ENCODE assay signal across 8 cellular contexts in the genomic region with DNA sequence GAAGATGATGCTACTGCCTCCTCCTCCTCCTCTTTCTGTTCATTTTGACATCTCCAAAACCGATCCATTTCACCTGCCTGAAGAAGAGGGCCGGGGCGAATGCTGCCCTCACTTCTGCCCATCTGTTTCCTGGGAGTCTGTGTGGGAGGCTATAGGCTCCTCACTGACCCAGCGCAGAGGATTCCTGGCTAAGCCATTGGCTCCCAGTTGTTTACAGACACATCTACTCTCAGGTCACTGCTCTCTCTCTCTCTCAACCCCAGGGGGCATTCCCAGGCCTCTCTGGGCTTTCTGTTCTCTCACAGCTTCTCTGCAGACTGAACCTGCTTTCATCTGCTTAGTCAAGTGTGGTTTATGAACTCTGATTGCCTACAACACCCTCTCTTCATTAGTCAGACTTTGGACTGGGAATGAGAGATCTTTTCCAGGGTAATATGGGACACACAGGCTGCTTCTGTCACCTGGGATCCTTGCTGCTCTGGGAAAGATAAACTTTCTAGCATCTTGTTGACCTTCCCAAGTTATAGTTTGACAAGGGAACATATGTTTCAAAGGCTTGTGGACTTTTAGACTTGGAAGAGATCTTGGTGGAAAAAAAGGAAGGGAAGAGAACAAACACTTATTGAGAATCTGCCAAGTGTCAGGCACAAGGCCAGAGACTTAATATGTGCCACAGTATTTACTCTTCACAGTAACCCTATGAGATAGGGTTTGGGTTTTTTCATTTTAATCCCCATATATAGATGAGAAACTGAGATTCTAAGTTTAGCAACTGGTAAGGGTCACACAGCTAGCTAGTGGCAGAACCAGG. TPM values are rescaled to one million over a fixed set of nuclear protein-coding genes. Genes with fewer than 3 reads are reported as not detected.
DNase-seq lines count a peak whose midpoint lies in the region; ATAC-seq and TF ChIP-seq lines count a peak whose summit lies in the region.

No MANE protein-coding gene starts in this region.

- H3K36me3 ChIP-seq in gastroesophageal sphincter = no peaks in the 10 kb centered on the region

- H3K36me3 Mint-ChIP-seq in H9 (ENCODE audit: insufficient read depth in 1 of 3, low read depth in 3 of 3) = peaks cover 0 to 2% (median 0%) of the 10 kb centered on the region in 3 experiments; a peak in 2 of 7 replicates

- no peak overlapping the region for H2BK12ac ChIP-seq in H9 (ENCODE audit: insufficient read length, low read depth, low read length)

- H2AK5ac ChIP-seq in H9 (ENCODE audit: insufficient read length, low read length) = no peak overlapping the region

- no peak overlapping the region for H3T11ph ChIP-seq in H9 (ENCODE audit: low read length)

- no peak overlapping the region; a peak in 1 of 7 replicates for H3K27ac Mint-ChIP-seq in H9

- peaks cover 13 to 20% of the 10 kb centered on the region in 2 experiments for H3K4me1 Mint-ChIP-seq in H9

- H4K8ac ChIP-seq in H9 (replicated peaks; ENCODE audit: insufficient read length, low read depth, low read length) = no peak overlapping the region

- no peaks in the 10 kb centered on the region for H3K79me2 ChIP-seq in H9 (ENCODE audit: insufficient read depth, low read length)

- H3K56ac ChIP-seq in H9 (ENCODE audit: insufficient read length, low read depth, low read length) = no peak overlapping the region

- H3K4me2 ChIP-seq in H9 (ENCODE audit: insufficient read depth, insufficient read length, low read length) = no peak overlapping the region

- no peak overlapping the region for H2BK120ac ChIP-seq in H9 (ENCODE audit: low read depth, low read length, poor library complexity, severe bottlenecking)

- H3K4me1 ChIP-seq in H9 (ENCODE audit: insufficient read depth, low read length) (no peaks in the 10 kb centered on the region), gastroesophageal sphincter (peaks cover 3 to 35% (median 14%) of the 10 kb centered on the region in 3 donors)

- H3K9me3 Mint-ChIP-seq in H9 = peaks cover 0 to 6% of the 10 kb centered on the region in 2 experiments; a peak in 2 of 5 replicates

- H2BK5ac ChIP-seq in H9 (ENCODE audit: insufficient read length, low read length) = no peak overlapping the region

- H3K27me3 ChIP-seq in H9 (ENCODE audit: insufficient read depth, low read length) (no peaks in the 10 kb centered on the region), gastroesophageal sphincter (no peaks in the 10 kb centered on the region)

- no peak for TF ChIP-seq EP300 in gastroesophageal sphincter (IDR thresholded peaks at IDR 0.05)

- H3K9ac ChIP-seq in H9 (ENCODE audit: extremely low read depth, insufficient read length, low read length) = no peak overlapping the region

- H3K4me3 ChIP-seq in gastroesophageal sphincter = no peak overlapping the region

- no peak overlapping the region for H3K4ac ChIP-seq in H9 (ENCODE audit: low read depth, low read length)

- H2BK15ac ChIP-seq in H9 (ENCODE audit: low read depth, low read length) = no peak overlapping the region

- no peak overlapping the region for H3K23ac ChIP-seq in H9 (ENCODE audit: insufficient read length, low read depth, low read length)

- no peaks in the 10 kb centered on the region for H4K20me1 ChIP-seq in H9 (ENCODE audit: control insufficient read depth, insufficient read depth, insufficient read length)

- H2AFZ ChIP-seq in H9 (ENCODE audit: low read length) = no peak overlapping the region

- H3K27ac ChIP-seq in H9 (ENCODE audit: insufficient read length, low read depth, low read length) (no peak overlapping the region), gastroesophageal sphincter (peak overlapping the region in 3 of 4 donors; percentile 33 to 74 (median 54))

- no peak overlapping the region for H3K14ac ChIP-seq in H9 (ENCODE audit: insufficient read depth, low read length)

- H3K18ac ChIP-seq in H9 (ENCODE audit: insufficient read length, low read depth, low read length) = no peak overlapping the region

- ATAC-seq in gastroesophageal sphincter = peak; percentile 23

- no peaks in the 10 kb centered on the region for H3K9me3 ChIP-seq in H9 (ENCODE audit: control insufficient read depth, low read depth, low read length)
- H3K9me3 ChIP-seq in gastroesophageal sphincter = no peaks in the 10 kb centered on the region

- H3K27me3 Mint-ChIP-seq in H9 (ENCODE audit: low read depth) = peaks cover 12% of the 10 kb centered on the region

- H3K79me1 ChIP-seq in H9 (ENCODE audit: insufficient read depth, low read depth, low read length, poor library complexity, severe bottlenecking) = no peaks in the 10 kb centered on the region

- peak; percentile 43 for DNase-seq in DMS 273 (lab: John Stamatoyannopoulos, UW; ENCODE audit: unreplicated experiment)
- DNase-seq in DMS 273 treated with DMSO at 0.1 percent for 48 hours (lab: John Stamatoyannopoulos, UW) = no peak
- DNase-seq in H9 = peak; percentile 61
- peak; percentile 80 for DNase-seq in NAMALWA (ENCODE audit: low spot score)
- peak; percentile 71 for DNase-seq in activated CD8-positive, alpha-beta memory T cell treated with anti-CD3 and anti-CD28 coated beads, Interleukin-2, amount 50 U/mL, for 48 hours
- peak; percentile 74 for DNase-seq in stimulated activated CD4-positive, alpha-beta T cell treated with anti-CD3 and anti-CD28 coated beads, Interleukin-4, amount 100 ng/mL, for 24 hours
- no peak for DNase-seq in GM19238 (ENCODE audit: insufficient read length, low spot score)

- H4K5ac ChIP-seq in H9 (ENCODE audit: insufficient read length, low read depth, low read length) = no peak overlapping the region

- no peak overlapping the region for H4K91ac ChIP-seq in H9 (ENCODE audit: insufficient read length, low read depth, low read length)

- no peak overlapping the region for H3K4me3 Mint-ChIP-seq in H9

- TF ChIP-seq CTCF in H9 (conservative IDR thresholded peaks at IDR 0.05) (no peak), gastroesophageal sphincter (IDR thresholded peaks at IDR 0.05) (peak in 1 of 4 experiments; percentile 7)

- TF ChIP-seq POLR2A in gastroesophageal sphincter (IDR thresholded peaks at IDR 0.05) = no peak

- no CpG with 5 or more reads among the region's 4 CpGs for WGBS in H9 (ENCODE audit: extremely low coverage, insufficient read length, low lambda C conversion rate)
- WGBS in gastroesophageal sphincter (ENCODE audit: low coverage in 1 of 2), 2 donors = 0 to 36% methylated on average over 3 to 4 of the region's 4 CpGs

- H3K23me2 ChIP-seq in H9 (ENCODE audit: insufficient read length, low read depth, low read length, poor library complexity, severe bottlenecking) = no peaks in the 10 kb centered on the region

- no peak overlapping the region for H2BK20ac ChIP-seq in H9 (ENCODE audit: low read depth, low read length, poor library complexity, severe bottlenecking)

RNA-seq across cellular contexts. Expression of a gene that starts 30.2 kb away (rescaled TPM):
- total RNA-seq in H9 (2021) (12.0 and 14.2 TPM in 2 replicates), gastroesophageal sphincter (10 to 100 TPM; 36.6 to 50.3 (median 45.5) TPM)

Comparison
In these comparisons a context has a peak if more than half of its experiments do, and no peak if none do; other contexts are left out.
1. DNase-seq: peak in DMS 273 (single experiment), H9 (single experiment), NAMALWA (single experiment), activated CD8-positive, alpha-beta memory T cell treated with anti-CD3 and anti-CD28 coated beads, Interleukin-2, amount 50 U/mL, for 48 hours (single experiment) and stimulated activated CD4-positive, alpha-beta T cell treated with anti-CD3 and anti-CD28 coated beads, Interleukin-4, amount 100 ng/mL, for 24 hours (single experiment); none in DMS 273 treated with DMSO at 0.1 percent for 48 hours (single experiment) and GM19238 (single experiment).